ENCODE assay signal across 31 cellular contexts in genomic region chr11:10012068-10012467, GRCh38.
A peak's percentile ranks its signal among the peaks of the same experiment; 100 is the strongest.
DNase-seq lines count a peak whose midpoint lies in the region; ATAC-seq, FAIRE-seq and TF ChIP-seq lines count a peak whose summit lies in the region.
"Had no signal": no experiment of that assay in that cellular context is flagged by ENCODE, and none has a peak within 500 bp of the region (broad histone marks: within the 10 kb centered on the region; RNA-seq: fewer than 3 reads in every experiment).

No MANE protein-coding gene starts in this region.

- 96% methylated on average over 3 of the region's 3 CpGs; no CpG with 5 or more reads in 1 of the 2 experiments for WGBS in H1 (ENCODE audit: extremely low coverage in 1 of 2, insufficient coverage in 1 of 2, insufficient read length in 1 of 2, insufficient replicate concordance in 2 of 2, low coverage in 1 of 2, low lambda C conversion rate in 2 of 2, missing lambda C conversion rate in 1 of 2), 2 experiments
- WGBS in sigmoid colon, 2 donors = 97 to 98% methylated on average over 3 of the region's 3 CpGs

- intact Hi-C loops in HCT116 (cut with micrococcal nuclease) (no loop called here), sigmoid colon (cut with DNase I) (no loop called here)

- H3K4me3 ChIP-seq in HCT116 (replicated peaks in 1 of 2; ENCODE audit: low read depth in 1 of 2, low read length in 2 of 2) (no peak overlapping the region), H1 (ENCODE audit: extremely low read depth in 1 of 4, insufficient read depth in 2 of 4, low read depth in 3 of 4, low read length in 4 of 4) (no peak overlapping the region), sigmoid colon (no peak overlapping the region)
- H3K4me3 ChIP-seq: A549; BLaER1; BLaER1 treated with 17β-estradiol and CSF1 and Interleukin-3, amounts not matched to agents 10 nM and 100 nM had no signal

- H3K27me3 ChIP-seq in HCT116 (ENCODE audit: insufficient read depth, low read length) (no peaks in the 10 kb centered on the region), H1 (replicated peaks in 1 of 4; ENCODE audit: control insufficient read depth in 3 of 4, extremely low read depth in 1 of 4, insufficient read depth in 3 of 4, low read length in 3 of 4) (no peaks in the 10 kb centered on the region), sigmoid colon (no peaks in the 10 kb centered on the region)
- H3K27me3 ChIP-seq: BE2C; BLaER1; BLaER1 treated with 17β-estradiol and CSF1 and Interleukin-3, amounts not matched to agents 10 nM and 100 nM had no signal

- no peak overlapping the region for H2BK5ac ChIP-seq in H1 (ENCODE audit: low read depth, low read length)

- RAD21 ChIA-PET in HCT116 (lab: Charles Lee; ENCODE audit: low non-redundant PET in 1 of 2, low total read pairs in 2 of 2, uncharacterized antibody in 2 of 2, unreplicated experiment in 2 of 2) = no interaction called here

- H4K5ac ChIP-seq in H1 (ENCODE audit: insufficient read length, low read depth, low read length) = no peak overlapping the region

- no peak overlapping the region for H2BK12ac ChIP-seq in H1 (ENCODE audit: low read depth, low read length)

- no peak overlapping the region for H2AK5ac ChIP-seq in H1 (ENCODE audit: low read depth, low read length)

- no peaks in the 10 kb centered on the region for H3K79me1 ChIP-seq in H1 (ENCODE audit: low read depth, low read length)

- no peak for TF ChIP-seq EP300 in H1 (IDR thresholded peaks at IDR 0.05; ENCODE audit: borderline replicate concordance in 1 of 2, low read depth in 2 of 2, low read length in 2 of 2)
- TF ChIP-seq EP300 in sigmoid colon (IDR thresholded peaks at IDR 0.05) = no peak

- CTCF ChIA-PET in HCT116 (lab: Charles Lee) = no interaction called here
- CTCF ChIA-PET in H1 (lab: Charles Lee; ENCODE audit: partially characterized antibody) = interaction anchor here (0.6 kb wide), 1 partner anchor 518 kb away, joined by 4 read pairs; no protein-coding TSS in a partner anchor

- H2AFZ ChIP-seq in HCT116 (ENCODE audit: low read depth, low read length, poor library complexity, severe bottlenecking) = no peak overlapping the region
- no peak overlapping the region for H2AFZ ChIP-seq in H1 (ENCODE audit: low read length)

- no peak overlapping the region for H4K91ac ChIP-seq in H1 (replicated peaks; ENCODE audit: insufficient read length, low read length)

- no peaks in the 10 kb centered on the region for H3K36me3 ChIP-seq in HCT116 (ENCODE audit: control insufficient read depth in 1 of 2, insufficient read depth in 2 of 2, low read length in 2 of 2)
- H3K36me3 ChIP-seq in H1 (ENCODE audit: control insufficient read depth in 2 of 4, insufficient read depth in 4 of 4, low read length in 3 of 4) = peaks cover 0 to 5% (median 0%) of the 10 kb centered on the region in 4 experiments; a peak in 2 of 8 replicates
- H3K36me3 ChIP-seq in sigmoid colon = no peaks in the 10 kb centered on the region
- H3K36me3 ChIP-seq: BE2C, BLaER1 had no signal

- H3K4me1 ChIP-seq in HCT116 (ENCODE audit: control insufficient read depth in 1 of 2, insufficient read depth in 2 of 2, low read length in 2 of 2) = no peaks in the 10 kb centered on the region
- peaks cover 0 to 3% (median 0%) of the 10 kb centered on the region in 4 experiments; a peak in 2 of 7 replicates for H3K4me1 ChIP-seq in H1 (replicated peaks in 1 of 4; ENCODE audit: control insufficient read depth in 3 of 4, insufficient read depth in 4 of 4, low read length in 3 of 4)
- no peaks in the 10 kb centered on the region for H3K4me1 ChIP-seq in sigmoid colon
- H3K4me1 ChIP-seq: A549, BE2C, BLaER1, Caco-2 had no signal

- no peak overlapping the region for H2BK120ac ChIP-seq in H1 (replicated peaks; ENCODE audit: low read depth, low read length)

- TF ChIP-seq RAD21 in HCT116 (IDR thresholded peaks at IDR 0.05; ENCODE audit: low read depth) (no peak), H1 (IDR thresholded peaks at IDR 0.05 in 1 of 2, conservative IDR thresholded peaks at IDR 0.05 in 1 of 2; ENCODE audit: low read depth in 2 of 2, low read length in 2 of 2) (no peak)

- H3K23me2 ChIP-seq in H1 (ENCODE audit: low read depth, low read length) = no peaks in the 10 kb centered on the region

- H3K23ac ChIP-seq in H1 (ENCODE audit: insufficient read length) = no peak overlapping the region

- H3K9me3 ChIP-seq in HCT116 (ENCODE audit: control insufficient read depth in 1 of 2, insufficient read depth in 1 of 2, low read depth in 1 of 2, low read length in 2 of 2) (0 out of 4 replicates have a peak, but pooled peaks cover 0 to 6% of the 10 kb centered on the region in 2 experiments), H1 (ENCODE audit: insufficient read depth in 2 of 2, low read depth in 1 of 2, low read length in 1 of 2) (peaks cover 18 to 21% of the 10 kb centered on the region in 2 experiments), sigmoid colon (peaks cover 0 to 4% (median 0%) of the 10 kb centered on the region in 4 donors)
- H3K9me3 ChIP-seq: BE2C had no signal

- no peak overlapping the region for H3K9ac ChIP-seq in HCT116 (ENCODE audit: low read length)
- H3K9ac ChIP-seq in H1 (replicated peaks in 1 of 4; ENCODE audit: extremely low read depth in 1 of 4, low read depth in 3 of 4, low read length in 3 of 4) = no peak overlapping the region
- H3K9ac ChIP-seq: BLaER1; BLaER1 treated with 17β-estradiol and CSF1 and Interleukin-3, amounts not matched to agents 10 nM and 100 nM had no signal

- no peak for FAIRE-seq in H1 (lab: Jason Lieb, UNC)
- FAIRE-seq: A204.1, A549, D721Med had no signal

- no peaks in the 10 kb centered on the region for H4K20me1 ChIP-seq in HCT116 (ENCODE audit: insufficient read depth)
- no peaks in the 10 kb centered on the region for H4K20me1 ChIP-seq in H1 (replicated peaks in 1 of 2; ENCODE audit: control insufficient read depth in 1 of 2, insufficient read depth in 2 of 2, low read length in 2 of 2)
- H4K20me1 ChIP-seq: BLaER1; BLaER1 treated with 17β-estradiol and CSF1 and Interleukin-3, amounts not matched to agents 10 nM and 100 nM had no signal

- no peak overlapping the region for H3K4ac ChIP-seq in H1 (replicated peaks; ENCODE audit: insufficient read length, low read depth, low read length)

- POLR2A ChIA-PET in HCT116 (lab: Charles Lee) (no interaction called here), H1 (lab: Charles Lee; ENCODE audit: partially characterized antibody) (interaction anchor here (0.7 kb wide), 1 partner anchor 504 kb away, joined by 3 read pairs; no protein-coding TSS in a partner anchor)

- no peak overlapping the region for H3K56ac ChIP-seq in H1 (replicated peaks; ENCODE audit: insufficient read length, low read depth, low read length)

- no peak overlapping the region for H2BK15ac ChIP-seq in H1 (ENCODE audit: low read length)

- H3K14ac ChIP-seq in H1 (ENCODE audit: insufficient read length) = no peak overlapping the region

- no TSS peak for BruUV-seq in HCT116 (replicated peaks; lab: Mats Ljungman, UMichigan)

- no peak for ATAC-seq in HCT116
- ATAC-seq: A549; CD8-positive, alpha-beta T cell had no signal

- H3K9me2 ChIP-seq in HCT116 (ENCODE audit: insufficient read depth) = no peaks in the 10 kb centered on the region

- no peak overlapping the region for H3K18ac ChIP-seq in H1 (ENCODE audit: extremely low read depth, low read length)

- no peaks in the 10 kb centered on the region for H3K79me2 ChIP-seq in HCT116 (ENCODE audit: insufficient read depth, low read length)
- no peaks in the 10 kb centered on the region for H3K79me2 ChIP-seq in H1 (ENCODE audit: control insufficient read depth in 1 of 2, insufficient read depth in 2 of 2, low read length in 2 of 2)

- no peak overlapping the region for H3K27ac ChIP-seq in HCT116 (ENCODE audit: low read depth, low read length)
- H3K27ac ChIP-seq in H1 (ENCODE audit: low read depth, low read length) = no peak overlapping the region
- H3K27ac ChIP-seq in sigmoid colon = no peak overlapping the region
- H3K27ac ChIP-seq: 22Rv1; A549; BLaER1; BLaER1 treated with 17β-estradiol and CSF1 and Interleukin-3, amounts not matched to agents 10 nM and 100 nM; C4-2B had no signal

- no peak overlapping the region for H2BK20ac ChIP-seq in H1 (ENCODE audit: low read length)

- TF ChIP-seq POLR2A in HCT116 (IDR thresholded peaks at IDR 0.05; ENCODE audit: borderline replicate concordance, extremely low read depth, insufficient read depth, insufficient read length) (no peak), H1 (IDR thresholded peaks at IDR 0.05; ENCODE audit: control extremely low read depth in 1 of 2, low read depth in 2 of 2, low read length in 2 of 2) (no peak), sigmoid colon (IDR thresholded peaks at IDR 0.05) (no peak)

- H3K4me2 ChIP-seq in HCT116 (ENCODE audit: low read length) (no peak overlapping the region), H1 (ENCODE audit: insufficient read depth in 1 of 2, low read depth in 2 of 2, low read length in 2 of 2) (no peak overlapping the region)
- H3K4me2 ChIP-seq: A549; BLaER1; BLaER1 treated with 17β-estradiol and CSF1 and Interleukin-3, amounts not matched to agents 10 nM and 100 nM had no signal

- no peak for DNase-seq in HCT116 (ENCODE audit: low read depth, low spot score)
- DNase-seq in H1 (ENCODE audit: low read depth in 1 of 2, low spot score in 2 of 2) = no peak
- DNase-seq in activated CD4-positive, alpha-beta T cell treated with anti-CD3 and anti-CD28 coated beads for 4 hours = no peak
- no peak for DNase-seq in sigmoid colon
- DNase-seq: 8988T; ACHN; AML-193; BE2C; C1 segment of cervical spinal cord; Caco-2; Calu3; CD4-positive, alpha-beta memory T cell; CD4-positive, alpha-beta T cell; CD4-positive, CD25-positive, alpha-beta regulatory T cell; CD8-positive, alpha-beta memory T cell; CD8-positive, alpha-beta T cell; COR-L47; DMS 273 treated with DMSO at 0.1 percent for 48 hours; DMS153; DMS53; DMS79; DMS79 treated with DMSO at 0.1 percent for 48 hours; DND-41; EL had no signal

- TF ChIP-seq CTCF in HCT116 (IDR thresholded peaks at IDR 0.05 in 2 of 3, conservative IDR thresholded peaks at IDR 0.05 in 1 of 3; ENCODE audit: borderline replicate concordance in 1 of 3, insufficient read depth in 1 of 3, low read depth in 2 of 3, low read length in 2 of 3) (no peak), H1 (IDR thresholded peaks at IDR 0.05; ENCODE audit: control extremely low read depth in 1 of 3, insufficient read depth in 1 of 3, low read depth in 1 of 3, low read length in 3 of 3) (no peak), sigmoid colon (IDR thresholded peaks at IDR 0.05) (no peak)

- no peak overlapping the region for H4K8ac ChIP-seq in H1 (ENCODE audit: extremely low read depth, insufficient read depth, low read length)

TF ChIP-seq in HCT116, 20 proteins besides CTCF, POLR2A, EP300 and RAD21:
- TF ChIP-seq ZNF274 (IDR thresholded peaks at IDR 0.05; ENCODE audit: low read depth, low read length) (peak; percentile 28; the same call in 1 of the 2 replicates), FOSL1 (IDR thresholded peaks at IDR 0.05; ENCODE audit: low read depth) (no peak)

TF ChIP-seq in H1, 55 proteins besides CTCF, POLR2A, EP300 and RAD21 (continues in another document):
- TF ChIP-seq POU5F1 (IDR thresholded peaks at IDR 0.05; ENCODE audit: low read depth, low read length) = no peak
- peak; percentile 41; the same call in 1 of the 2 replicates for TF ChIP-seq ZNF274 (IDR thresholded peaks at IDR 0.05; ENCODE audit: borderline replicate concordance, extremely low read depth, low read length)
- no peak for TF ChIP-seq SP4 (IDR thresholded peaks at IDR 0.05; ENCODE audit: low read length)
- TF ChIP-seq POLR2AphosphoS5 (IDR thresholded peaks at IDR 0.05; ENCODE audit: low read depth, low read length) = no peak
- no peak for TF ChIP-seq GTF2F1 (IDR thresholded peaks at IDR 0.05; ENCODE audit: borderline replicate concordance, low read depth, low read length)

Comparison
In these comparisons a context has a peak if more than half of its experiments do, and no peak if none do; other contexts are left out.
1. Of the 16 proteins assayed by ChIP-seq in both H1 and HCT116: peak only in H1: none; only in HCT116: none; in both: ZNF274; in neither: 15.